Comparison of ENCODE assay signal across 16 cellular contexts in genomic region chr6:16436550-16436949, GRCh38.
DNase-seq lines count a peak whose midpoint lies in the region; ATAC-seq, FAIRE-seq and TF ChIP-seq lines count a peak whose summit lies in the region.
"Had no signal": no experiment of that assay in that cellular context is flagged by ENCODE, and none has a peak within 500 bp of the region (broad histone marks: within the 10 kb centered on the region; RNA-seq: fewer than 3 reads in every experiment).

No MANE protein-coding gene starts in this region.

- intact Hi-C loops in HepG2 (cut with micrococcal nuclease; ENCODE audit: unreplicated experiment): no loop called here

- TF ChIP-seq EP300 in HepG2 (IDR thresholded peaks at IDR 0.05; ENCODE audit: low read depth in 2 of 2, low read length in 2 of 2): no peak
- no peak for TF ChIP-seq EP300 in HepG2 (CRISPR knock-in tag; IDR thresholded peaks at IDR 0.05; ENCODE audit: borderline replicate concordance)

- H3K4ac ChIP-seq in trophoblast cell (ENCODE audit: low read depth, low read length): no peak overlapping the region

- H3K4me1 Mint-ChIP-seq in stimulated activated memory B cell treated with anti-CD40 and anti-IgM and Interleukin-4, amounts not matched to agents 10 μg/mL and 1 μg/mL and 100 μg/mL, for 72 hours: peaks cover 69% of the 10 kb centered on the region

- no TSS peak for BruUV-seq in HepG2 (replicated peaks; lab: Mats Ljungman, UMichigan)

- no peak overlapping the region for H4K12ac ChIP-seq in trophoblast cell (ENCODE audit: low read depth, low read length)

- H3K4me3 Mint-ChIP-seq in stimulated activated memory B cell treated with anti-CD40 and anti-IgM and Interleukin-4, amounts not matched to agents 10 μg/mL and 1 μg/mL and 100 μg/mL, for 72 hours: no peak overlapping the region
- H3K4me3 Mint-ChIP-seq: naive B cell had no signal

- no peak overlapping the region for H2AFZ ChIP-seq in HepG2 (ENCODE audit: low read length)
- H2AFZ ChIP-seq in trophoblast cell (ENCODE audit: insufficient read depth, low read length, poor library complexity): no peak overlapping the region
- H2AFZ ChIP-seq: GM23248 had no signal

- H4K20me1 ChIP-seq in HepG2 (ENCODE audit: insufficient read depth, low read length): no peaks in the 10 kb centered on the region; the same call in 1 of the 2 replicates

- H2AK5ac ChIP-seq in trophoblast cell (ENCODE audit: low read length): no peak overlapping the region

- H3K79me2 ChIP-seq in HepG2 (ENCODE audit: insufficient read depth, low read length) (no peaks in the 10 kb centered on the region), trophoblast cell (ENCODE audit: control insufficient read depth, insufficient read depth, low read length, poor library complexity) (no peaks in the 10 kb centered on the region)

- H3K79me1 ChIP-seq in trophoblast cell (ENCODE audit: low read length): no peaks in the 10 kb centered on the region

- H3K4me2 ChIP-seq in HepG2 (ENCODE audit: low read depth, low read length): no peak overlapping the region
- no peak overlapping the region for H3K4me2 ChIP-seq in trophoblast cell (ENCODE audit: low read length)
- H3K4me2 ChIP-seq: A549 had no signal

- 94% methylated on average over 2 of the region's 2 CpGs for WGBS in HepG2 (ENCODE audit: low lambda C conversion rate)
- no CpG with 5 or more reads among the region's 2 CpGs for WGBS in trophoblast cell (ENCODE audit: extremely low coverage, insufficient coverage, insufficient read length)

- no peaks in the 10 kb centered on the region for H3K27me3 Mint-ChIP-seq in stimulated activated memory B cell treated with anti-CD40 and anti-IgM and Interleukin-4, amounts not matched to agents 10 μg/mL and 1 μg/mL and 100 μg/mL, for 72 hours

- FAIRE-seq in HepG2 (lab: Jason Lieb, UNC): no peak
- FAIRE-seq: A549 had no signal

- no peak overlapping the region for H4K8ac ChIP-seq in trophoblast cell (ENCODE audit: low read depth, low read length)

- H3K27me3 ChIP-seq in HepG2 (ENCODE audit: control insufficient read depth in 1 of 2, insufficient read depth in 2 of 2, low read length in 2 of 2) (no peaks in the 10 kb centered on the region), trophoblast cell (ENCODE audit: insufficient read depth, low read length) (no peaks in the 10 kb centered on the region)
- H3K27me3 ChIP-seq: dorsolateral prefrontal cortex, left lung had no signal

- no peak for ATAC-seq in stimulated activated memory B cell treated with anti-CD40 and anti-IgM and Interleukin-4, amounts not matched to agents 10 μg/mL and 1 μg/mL and 100 μg/mL, for 72 hours
- ATAC-seq in HepG2 (no peak), HG03139 (IDR thresholded peaks at IDR 0.05; ENCODE audit: unreplicated experiment) (no peak)
- ATAC-seq: A549, left lung had no signal

- TF ChIP-seq RAD21 in HepG2 (CRISPR knock-in tag; IDR thresholded peaks at IDR 0.05): no peak

- H3K4me1 ChIP-seq in HepG2 (ENCODE audit: insufficient read depth, low read length) (peaks cover 3% of the 10 kb centered on the region; the same call in 1 of the 2 replicates), trophoblast cell (ENCODE audit: control insufficient read depth in 1 of 2, insufficient read depth in 2 of 2, low read length in 2 of 2) (no peaks in the 10 kb centered on the region)

- peak overlapping the region; percentile 46 for H3K27ac Mint-ChIP-seq in stimulated activated memory B cell treated with anti-CD40 and anti-IgM and Interleukin-4, amounts not matched to agents 10 μg/mL and 1 μg/mL and 100 μg/mL, for 72 hours

- peak; percentile 33 for DNase-seq in activated CD8-positive, alpha-beta memory T cell treated with anti-CD3 and anti-CD28 coated beads, Interleukin-2, amount 50 U/mL, for 4 hours
- DNase-seq in activated CD8-positive, alpha-beta memory T cell treated with anti-CD3 and anti-CD28 coated beads for 24 hours: no peak
- peak; percentile 35 to 43 for DNase-seq in activated CD4-positive, alpha-beta T cell treated with anti-CD3 and anti-CD28 coated beads, Interleukin-2, amount 50 U/mL, for 4 hours
- DNase-seq in central memory CD4-positive, alpha-beta T cell: peak; percentile 41
- DNase-seq in HepG2 (ENCODE audit: low spot score) (no peak), trophoblast cell (no peak)
- DNase-seq: dorsolateral prefrontal cortex, GM23248, left lung, naive B cell, NCI-H1436 treated with DMSO at 0.1 percent for 48 hours, NCI-H510A had no signal

- H4K91ac ChIP-seq in trophoblast cell (ENCODE audit: low read depth, low read length): no peak overlapping the region

- CTCF ChIA-PET in HepG2 (lab: Yijun Ruan, JAX; ENCODE audit: low intra/inter-chr PET ratio, low total read pairs): no interaction called here

- H3K9me3 Mint-ChIP-seq in stimulated activated memory B cell treated with anti-CD40 and anti-IgM and Interleukin-4, amounts not matched to agents 10 μg/mL and 1 μg/mL and 100 μg/mL, for 72 hours: peaks cover 7% of the 10 kb centered on the region

- no peak overlapping the region for H3K23ac ChIP-seq in trophoblast cell (ENCODE audit: low read length)

- H3K4me3 ChIP-seq in HepG2 (replicated peaks in 1 of 3; ENCODE audit: insufficient read depth in 1 of 3, low read depth in 2 of 3, low read length in 3 of 3) (no peak overlapping the region), trophoblast cell (ENCODE audit: low read depth, low read length) (no peak overlapping the region)
- H3K4me3 ChIP-seq: A549, dorsolateral prefrontal cortex, GM23248, left lung, SK-N-MC had no signal

- H3K36me3 ChIP-seq in HepG2 (replicated peaks in 1 of 2; ENCODE audit: control insufficient read depth in 1 of 2, insufficient read depth in 2 of 2, low read length in 2 of 2) (peaks cover 0 to 6% of the 10 kb centered on the region in 2 experiments; a peak in 3 of 5 replicates), trophoblast cell (ENCODE audit: control insufficient read depth in 1 of 2, insufficient read depth in 2 of 2, low read length in 2 of 2) (no peaks in the 10 kb centered on the region)
- H3K36me3 ChIP-seq: left lung had no signal

- H3K18ac ChIP-seq in trophoblast cell (ENCODE audit: low read length): no peak overlapping the region

- H3K9ac ChIP-seq in HepG2 (ENCODE audit: insufficient read depth, low read depth, low read length) (no peak overlapping the region), trophoblast cell (ENCODE audit: low read length) (no peak overlapping the region)
- H3K9ac ChIP-seq: GM23248 had no signal

- H2BK12ac ChIP-seq in trophoblast cell (ENCODE audit: low read length): no peak overlapping the region

- no peak overlapping the region for H2BK5ac ChIP-seq in trophoblast cell (ENCODE audit: low read depth, low read length, poor library complexity)

- TF ChIP-seq CTCF in HepG2 (CRISPR knock-in tag; IDR thresholded peaks at IDR 0.05): no peak

- no peak overlapping the region for H2BK120ac ChIP-seq in trophoblast cell (ENCODE audit: insufficient read depth, low read length, poor library complexity)

- peaks cover 48% of the 10 kb centered on the region for H3K36me3 Mint-ChIP-seq in stimulated activated memory B cell treated with anti-CD40 and anti-IgM and Interleukin-4, amounts not matched to agents 10 μg/mL and 1 μg/mL and 100 μg/mL, for 72 hours

- H3K27ac ChIP-seq in HepG2 (ENCODE audit: extremely low read length, insufficient read depth, low read length) (no peak overlapping the region), trophoblast cell (ENCODE audit: low read depth, low read length) (no peak overlapping the region)
- H3K27ac ChIP-seq: dorsolateral prefrontal cortex, GM23248, left lung, SK-N-MC had no signal

- in situ Hi-C loops in HepG2 (cut with HindIII; ENCODE audit: extremely low pct_ligation_motif_present, low pct_unique_long_range_greater_than_20kb): no loop called here

- no peak overlapping the region for H3K14ac ChIP-seq in trophoblast cell (ENCODE audit: low read length)

- no peaks in the 10 kb centered on the region for H3K9me3 ChIP-seq in HepG2 (ENCODE audit: low read length)
- no peaks in the 10 kb centered on the region for H3K9me3 ChIP-seq in trophoblast cell (ENCODE audit: insufficient read depth, low read depth, low read length)
- H3K9me3 ChIP-seq: A549, left lung had no signal

- TF ChIP-seq POLR2A in HepG2 (IDR thresholded peaks at IDR 0.05; ENCODE audit: insufficient read depth in 1 of 2, low read depth in 2 of 2, low read length in 2 of 2): no peak

- POLR2A ChIA-PET in HepG2 (lab: Yijun Ruan, JAX): no interaction called here

TF ChIP-seq in HepG2, 621 proteins besides CTCF, POLR2A, EP300 and RAD21 (continues in another document):
- TF ChIP-seq HNF1A (IDR thresholded peaks at IDR 0.05; ENCODE audit: low read depth): no peak
- no peak for TF ChIP-seq HNF1A (CRISPR knock-in tag; IDR thresholded peaks at IDR 0.05; ENCODE audit: borderline replicate concordance)
- no peak for TF ChIP-seq ZNF768 (CRISPR knock-in tag; IDR thresholded peaks at IDR 0.05)
- no peak for TF ChIP-seq SMAD1 (CRISPR knock-in tag; IDR thresholded peaks at IDR 0.05; ENCODE audit: borderline replicate concordance, low read depth)
- TF ChIP-seq REXO4 (CRISPR knock-in tag; IDR thresholded peaks at IDR 0.05; ENCODE audit: borderline replicate concordance): no peak

Comparison
In these comparisons a context has a peak if more than half of its experiments do, and no peak if none do; other contexts are left out.
1. DNase-seq: peak in activated CD8-positive, alpha-beta memory T cell treated with anti-CD3 and anti-CD28 coated beads, Interleukin-2, amount 50 U/mL, for 4 hours (single experiment), activated CD4-positive, alpha-beta T cell treated with anti-CD3 and anti-CD28 coated beads, Interleukin-2, amount 50 U/mL, for 4 hours (2 of 2) and central memory CD4-positive, alpha-beta T cell (single experiment); none in activated CD8-positive, alpha-beta memory T cell treated with anti-CD3 and anti-CD28 coated beads for 24 hours (single experiment), HepG2 (single experiment) and trophoblast cell (0 of 2).